1 cellular context compared by ENCODE assay signal in genomic region chr6:169385237-169385880, GRCh38.
TF ChIP-seq lines count a peak whose summit lies in the region.

No MANE protein-coding gene starts in this region.

TF ChIP-seq in IMR-90, 13 proteins besides CTCF, POLR2A, EP300 and RAD21:
- TF ChIP-seq ELK1 (IDR thresholded peaks at IDR 0.05; ENCODE audit: borderline replicate concordance, low read depth, low read length) (no peak), NFE2L2 (IDR thresholded peaks at IDR 0.05; ENCODE audit: low read depth, low read length) (no peak), MAZ (IDR thresholded peaks at IDR 0.05; ENCODE audit: borderline replicate concordance, low read depth, low read length) (no peak), MAFK (IDR thresholded peaks at IDR 0.05; ENCODE audit: low read depth, low read length) (no peak), SMC3 (IDR thresholded peaks at IDR 0.05; ENCODE audit: low read depth, low read length) (no peak), CHD1 (IDR thresholded peaks at IDR 0.05; ENCODE audit: low read depth, low read length) (no peak), RCOR1 (IDR thresholded peaks at IDR 0.05; ENCODE audit: insufficient replicate concordance, low read length) (no peak), FOS (IDR thresholded peaks at IDR 0.05; ENCODE audit: low read depth, low read length) (no peak), CEBPB (IDR thresholded peaks at IDR 0.05; ENCODE audit: low read depth, low read length) (no peak), RFX5 (IDR thresholded peaks at IDR 0.05; ENCODE audit: low read depth, low read length) (no peak), MXI1 (IDR thresholded peaks at IDR 0.05; ENCODE audit: borderline replicate concordance, low read depth, low read length) (no peak)
